ENCODE assay signal across 1 cellular context in genomic region chr17:59361386-59361785, GRCh38.
TF ChIP-seq lines count a peak whose summit lies in the region.

No MANE protein-coding gene starts in this region.

TF ChIP-seq in GM12878, 131 proteins besides CTCF, POLR2A, EP300 and RAD21 (continued from another document):
- TF ChIP-seq ZBTB11 (CRISPR knock-in tag; IDR thresholded peaks at IDR 0.05) (no peak), ASH2L (IDR thresholded peaks at IDR 0.05; ENCODE audit: borderline replicate concordance, low read depth) (no peak), SIN3A (IDR thresholded peaks at IDR 0.05; ENCODE audit: low read depth, low read length) (no peak), ESRRA (IDR thresholded peaks at IDR 0.05; ENCODE audit: low read length) (no peak)
TF ChIP-seq in GM12878: peak in this region for 0.
